ENCODE assay signal across 14 cellular contexts in the genomic region with DNA sequence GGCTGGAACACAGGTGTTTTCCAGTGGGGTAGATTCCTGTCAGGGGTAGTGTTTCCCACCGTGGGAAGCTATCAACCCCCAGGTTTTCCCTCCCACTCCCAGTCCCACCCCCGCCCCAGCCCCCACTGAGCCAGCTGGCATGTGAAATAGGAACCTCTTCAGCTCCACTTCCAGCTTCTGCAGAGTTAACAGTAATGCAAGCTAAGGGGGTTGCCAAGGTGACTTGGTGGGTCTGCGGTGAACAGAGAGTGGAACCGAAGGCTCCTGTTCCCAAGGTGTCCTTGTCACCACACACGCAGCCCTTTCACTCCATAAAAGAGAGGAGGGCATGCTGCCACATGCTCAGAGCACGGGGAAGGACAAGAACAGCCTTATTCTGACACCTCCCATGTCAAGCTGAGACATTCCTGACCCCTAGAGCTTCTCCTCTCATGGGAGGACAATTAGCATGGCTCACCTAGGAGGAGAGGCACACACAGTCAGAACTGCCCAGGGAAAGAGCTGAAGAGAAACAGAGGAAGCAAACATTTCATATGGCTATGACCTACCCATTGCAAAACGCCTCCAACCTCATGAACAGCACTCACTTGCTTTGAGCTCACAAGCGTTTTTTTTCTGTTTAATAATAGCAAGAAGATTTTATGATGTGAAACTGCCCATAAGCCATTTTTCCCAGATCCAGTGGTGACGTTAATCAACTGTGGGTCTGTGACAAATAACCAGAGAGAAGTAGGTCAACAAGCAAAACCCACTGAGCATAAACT. TPM values are rescaled to one million over a fixed set of nuclear protein-coding genes. Genes with fewer than 3 reads are reported as not detected.
A peak's percentile ranks its signal among the peaks of the same experiment; 100 is the strongest.
DNase-seq lines count a peak whose midpoint lies in the region; ATAC-seq and TF ChIP-seq lines count a peak whose summit lies in the region.
"Had no signal": no experiment of that assay in that cellular context is flagged by ENCODE, and none has a peak within 500 bp of the region (broad histone marks: within the 10 kb centered on the region; RNA-seq: fewer than 3 reads in every experiment).

No MANE protein-coding gene starts in this region.

- H3K79me1 ChIP-seq in neuronal stem cell (ENCODE audit: low read depth, low read length) = no peaks in the 10 kb centered on the region

- H3K4me3 ChIP-seq in epithelial cell of esophagus (ENCODE audit: low read length) (no peak overlapping the region), neuronal stem cell (ENCODE audit: low read length in 2 of 2) (no peak overlapping the region), gastrocnemius medialis (no peak overlapping the region)
- H3K4me3 ChIP-seq: K562, sigmoid colon had no signal

- H3K27me3 ChIP-seq in neuronal stem cell (ENCODE audit: control insufficient read depth in 3 of 3, insufficient read depth in 3 of 3, low read depth in 1 of 3, low read length in 3 of 3) = no peaks in the 10 kb centered on the region
- H3K27me3 ChIP-seq in gastrocnemius medialis = no peaks in the 10 kb centered on the region
- H3K27me3 ChIP-seq: sigmoid colon had no signal

- H2AFZ ChIP-seq in neuronal stem cell (ENCODE audit: low read length) = peak overlapping the region; percentile 61

- H2AK5ac ChIP-seq in neuronal stem cell (ENCODE audit: low read depth, low read length) = no peak overlapping the region

- no peak overlapping the region for H3K14ac ChIP-seq in neuronal stem cell (ENCODE audit: low read length)

- no peak for ATAC-seq in omental fat pad (ENCODE audit: low FRiP score)
- ATAC-seq in HG03442 (IDR thresholded peaks at IDR 0.05; ENCODE audit: unreplicated experiment) = no peak
- ATAC-seq in HG03097 (IDR thresholded peaks at IDR 0.05; ENCODE audit: low FRiP score, unreplicated experiment) = no peak
- ATAC-seq in gastrocnemius medialis = no peak
- ATAC-seq: K562 had no signal

- TF ChIP-seq POLR2A in gastrocnemius medialis (IDR thresholded peaks at IDR 0.05) = no peak

- no peak overlapping the region for H3K4ac ChIP-seq in neuronal stem cell (ENCODE audit: low read length)

- H3K9me3 ChIP-seq in neuronal stem cell (replicated peaks in 1 of 2; ENCODE audit: control insufficient read depth in 2 of 2, insufficient read depth in 1 of 2, low read depth in 1 of 2, low read length in 2 of 2) (peaks cover 0 to 3% of the 10 kb centered on the region in 2 donors), gastrocnemius medialis (no peaks in the 10 kb centered on the region)
- H3K9me3 ChIP-seq: sigmoid colon had no signal

- H3K36me3 ChIP-seq in neuronal stem cell (replicated peaks in 1 of 2; ENCODE audit: control insufficient read depth in 2 of 2, insufficient read depth in 2 of 2, low read length in 2 of 2) (no peaks in the 10 kb centered on the region), gastrocnemius medialis (no peaks in the 10 kb centered on the region)
- H3K36me3 ChIP-seq: sigmoid colon had no signal

- no peak overlapping the region for H2BK120ac ChIP-seq in neuronal stem cell (ENCODE audit: low read depth, low read length)

- H2BK15ac ChIP-seq in neuronal stem cell (ENCODE audit: low read length) = no peak overlapping the region

- H3K23ac ChIP-seq in neuronal stem cell (ENCODE audit: low read depth, low read length, poor library complexity) = no peak overlapping the region

- TF ChIP-seq CTCF in epithelial cell of esophagus (IDR thresholded peaks at IDR 0.05; ENCODE audit: insufficient read depth, low read depth, low read length, missing control alignments) (no peak), omental fat pad (IDR thresholded peaks at IDR 0.05) (no peak), gastrocnemius medialis (IDR thresholded peaks at IDR 0.05 in 4 of 5, conservative IDR thresholded peaks at IDR 0.05 in 1 of 5) (no peak)

- DNase-seq in DMS79 treated with DMSO at 0.1 percent for 48 hours (lab: John Stamatoyannopoulos, UW) = peak; percentile 80
- peak; percentile 48 for DNase-seq in NCI-H2029 (lab: John Stamatoyannopoulos, UW)
- DNase-seq in epithelial cell of esophagus (ENCODE audit: low read depth) = peak; percentile 60
- DNase-seq in neuronal stem cell (ENCODE audit: low spot score) = no peak
- no peak for DNase-seq in omental fat pad (ENCODE audit: low spot score)
- DNase-seq in gastrocnemius medialis = no peak
- DNase-seq: activated CD4-positive, alpha-beta T cell treated with anti-CD3 and anti-CD28 coated beads, Interleukin-2, amount 50 U/mL, for 4 hours; activated naive CD8-positive, alpha-beta T cell treated with anti-CD3 and anti-CD28 coated beads for 36 hours; CD4-positive, CD25-positive, alpha-beta regulatory T cell; cortex of kidney; sigmoid colon had no signal

- no peak overlapping the region for H3K4me2 ChIP-seq in neuronal stem cell (ENCODE audit: insufficient read depth, low read length, poor library complexity, severe bottlenecking)

- H3K18ac ChIP-seq in neuronal stem cell (ENCODE audit: low read length) = no peak overlapping the region

- no peak overlapping the region for H2BK5ac ChIP-seq in neuronal stem cell (ENCODE audit: low read length)

- in situ Hi-C loops in gastrocnemius medialis (cut with MboI; ENCODE audit: low sequenced_read_pairs in 4 of 4) = loop anchor here in 1 of 4 donors (25.0 kb wide), 1 partner anchor 579 kb away; no protein-coding TSS in a partner anchor

- no peak overlapping the region for H4K91ac ChIP-seq in neuronal stem cell (ENCODE audit: low read depth, low read length, poor library complexity)

- no peak overlapping the region for H3K9ac ChIP-seq in neuronal stem cell (ENCODE audit: low read depth, low read length, poor library complexity)

- H3K4me1 ChIP-seq in neuronal stem cell (ENCODE audit: control insufficient read depth in 2 of 2, insufficient read depth in 1 of 2, low read depth in 1 of 2, low read length in 2 of 2) (peaks cover 0 to 4% of the 10 kb centered on the region in 2 donors), gastrocnemius medialis (no peaks in the 10 kb centered on the region)
- H3K4me1 ChIP-seq: sigmoid colon had no signal

- H3K27ac ChIP-seq in neuronal stem cell (replicated peaks; ENCODE audit: low read length) (no peak overlapping the region), gastrocnemius medialis (no peak overlapping the region)

- no CpG with 5 or more reads among the region's 9 CpGs for WGBS in neuronal stem cell (ENCODE audit: extremely low coverage in 2 of 2, insufficient read length in 2 of 2, insufficient replicate concordance in 1 of 2), 2 donors

- intact Hi-C loops in gastrocnemius medialis (cut with DNase I; ENCODE audit: low total_unique reads) = no loop called here

- no peak overlapping the region for H2BK12ac ChIP-seq in neuronal stem cell (ENCODE audit: low read length)

- no peak overlapping the region for H4K8ac ChIP-seq in neuronal stem cell (ENCODE audit: low read depth, low read length)

RNA-seq across cellular contexts. Expression of gene TBC1D8, which starts 39.8 kb away (rescaled TPM):
- polyA plus RNA-seq in neuronal stem cell (2013, experiment 1 of 2) = 2.7 TPM
- 2.9 TPM for polyA plus RNA-seq in neuronal stem cell (2013, experiment 2 of 2)
- total RNA-seq in omental fat pad = 10 to 100 TPM; 22.2 to 68.0 (median 31.9) TPM
- 100 to 1,000 TPM; 103 to 298 (median 201) TPM for total RNA-seq in gastrocnemius medialis

Comparison
In these comparisons a context has a peak if more than half of its experiments do, and no peak if none do; other contexts are left out.
1. DNase-seq: peak in DMS79 treated with DMSO at 0.1 percent for 48 hours (single experiment), NCI-H2029 (single experiment) and epithelial cell of esophagus (single experiment); none in neuronal stem cell (single experiment), omental fat pad (single experiment) and gastrocnemius medialis (0 of 2).